1 cellular context compared by ENCODE assay signal in the genomic region with DNA sequence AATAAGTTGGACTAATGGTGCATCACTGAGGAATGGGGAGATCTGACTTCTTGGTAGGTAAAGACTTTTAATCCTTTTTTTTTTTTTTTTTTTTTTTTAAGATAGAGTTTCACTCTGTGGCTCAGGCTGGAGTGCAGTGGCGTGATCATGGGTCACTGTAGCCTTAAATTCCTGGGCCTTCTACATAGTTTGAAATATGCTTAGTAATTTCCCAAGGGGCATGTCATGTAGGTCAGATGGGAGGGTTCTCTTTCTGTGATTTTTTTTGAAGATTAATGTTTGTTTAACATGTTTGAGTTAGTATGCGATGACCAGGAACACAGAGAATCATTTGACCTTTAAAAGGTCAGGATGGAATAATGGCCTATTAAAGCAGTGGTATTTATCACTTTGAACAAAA.
TF ChIP-seq lines count a peak whose summit lies in the region.

No MANE protein-coding gene starts in this region.

TF ChIP-seq in IMR-90, 13 proteins besides CTCF, POLR2A, EP300 and RAD21 (continued from another document):
- TF ChIP-seq RFX5 (IDR thresholded peaks at IDR 0.05; ENCODE audit: low read depth, low read length) (no peak), RCOR1 (IDR thresholded peaks at IDR 0.05; ENCODE audit: insufficient replicate concordance, low read length) (no peak), BHLHE40 (IDR thresholded peaks at IDR 0.05; ENCODE audit: low read depth, low read length) (no peak), CHD1 (IDR thresholded peaks at IDR 0.05; ENCODE audit: low read depth, low read length) (no peak), CEBPB (IDR thresholded peaks at IDR 0.05; ENCODE audit: low read depth, low read length) (no peak), SMC3 (IDR thresholded peaks at IDR 0.05; ENCODE audit: low read depth, low read length) (no peak), FOS (IDR thresholded peaks at IDR 0.05; ENCODE audit: low read depth, low read length) (no peak), MXI1 (IDR thresholded peaks at IDR 0.05; ENCODE audit: borderline replicate concordance, low read depth, low read length) (no peak), NFE2L2 (IDR thresholded peaks at IDR 0.05; ENCODE audit: low read depth, low read length) (no peak), MAZ (IDR thresholded peaks at IDR 0.05; ENCODE audit: borderline replicate concordance, low read depth, low read length) (no peak)
- TF ChIP-seq, protein P1, sequence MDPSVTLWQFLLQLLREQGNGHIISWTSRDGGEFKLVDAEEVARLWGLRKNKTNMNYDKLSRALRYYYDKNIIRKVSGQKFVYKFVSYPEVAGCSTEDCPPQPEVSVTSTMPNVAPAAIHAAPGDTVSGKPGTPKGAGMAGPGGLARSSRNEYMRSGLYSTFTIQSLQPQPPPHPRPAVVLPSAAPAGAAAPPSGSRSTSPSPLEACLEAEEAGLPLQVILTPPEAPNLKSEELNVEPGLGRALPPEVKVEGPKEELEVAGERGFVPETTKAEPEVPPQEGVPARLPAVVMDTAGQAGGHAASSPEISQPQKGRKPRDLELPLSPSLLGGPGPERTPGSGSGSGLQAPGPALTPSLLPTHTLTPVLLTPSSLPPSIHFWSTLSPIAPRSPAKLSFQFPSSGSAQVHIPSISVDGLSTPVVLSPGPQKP (IDR thresholded peaks at IDR 0.05; ENCODE audit: borderline replicate concordance, low read depth, low read length), result no peak
